Comparison of ENCODE assay signal across 29 cellular contexts in the genomic region with DNA sequence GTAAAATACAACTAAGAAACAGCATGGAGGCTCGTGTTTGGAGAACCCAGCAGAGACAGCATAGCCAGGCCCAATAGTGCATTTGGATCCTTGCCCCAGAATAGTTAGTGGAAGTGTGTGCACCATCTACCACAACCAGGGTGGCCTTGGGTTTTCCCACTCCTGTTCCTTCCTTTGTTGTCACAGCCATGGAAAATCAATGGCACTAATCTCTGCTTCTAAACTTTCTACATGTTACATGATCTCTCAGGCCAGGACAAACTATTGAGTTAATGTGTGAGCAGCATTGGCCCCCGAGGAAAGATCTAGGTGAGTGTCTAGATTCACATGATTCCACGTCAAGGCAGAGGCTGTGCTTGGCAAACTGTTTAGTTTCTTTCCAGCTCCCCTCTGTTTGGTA. TPM values are rescaled to one million over a fixed set of nuclear protein-coding genes. Genes with fewer than 3 reads are reported as not detected.
"Had no signal": no experiment of that assay in that cellular context is flagged by ENCODE, and none has a peak within 500 bp of the region (broad histone marks: within the 10 kb centered on the region; RNA-seq: fewer than 3 reads in every experiment).

No MANE protein-coding gene starts in this region.

- ATAC-seq: activated CD8-positive, alpha-beta memory T cell treated with anti-CD3 and anti-CD28 coated beads, Interleukin-2, amount 10 ng/mL, durations not matched to agents 7 days and 5 days; activated CD8-positive, alpha-beta T cell treated with anti-CD3 and anti-CD28 coated beads for 36 hours; activated naive CD4-positive, alpha-beta T cell treated with anti-CD3 and anti-CD28 coated beads, Interleukin-2, amount 50 U/mL, for 72 hours; effector memory CD8-positive, alpha-beta T cell; foreskin keratinocyte; gastrocnemius medialis had no signal

- H3K4me1 ChIP-seq: ascending aorta, esophagus muscularis mucosa had no signal

- H3K9me3 ChIP-seq: ascending aorta, esophagus muscularis mucosa, gastrocnemius medialis had no signal

- H3K9me3 Mint-ChIP-seq: activated CD8-positive, alpha-beta T cell treated with anti-CD3 and anti-CD28 coated beads for 36 hours; activated naive CD4-positive, alpha-beta T cell treated with anti-CD3 and anti-CD28 coated beads, Interleukin-2, amount 10 ng/mL, durations not matched to agents 7 days and 5 days; activated naive CD4-positive, alpha-beta T cell treated with anti-CD3 and anti-CD28 coated beads, Interleukin-2, amount 50 U/mL, for 72 hours; activated naive CD8-positive, alpha-beta T cell treated with anti-CD3 and anti-CD28 coated beads, Interleukin-2, amount 10 ng/mL, durations not matched to agents 7 days and 5 days; effector memory CD8-positive, alpha-beta T cell had no signal

- H3K27me3 Mint-ChIP-seq: activated CD8-positive, alpha-beta memory T cell treated with anti-CD3 and anti-CD28 coated beads, Interleukin-2, amount 10 ng/mL, durations not matched to agents 7 days and 5 days; activated CD8-positive, alpha-beta T cell treated with anti-CD3 and anti-CD28 coated beads for 36 hours; activated naive CD4-positive, alpha-beta T cell treated with anti-CD3 and anti-CD28 coated beads, Interleukin-2, amount 10 ng/mL, durations not matched to agents 7 days and 5 days; activated naive CD8-positive, alpha-beta T cell treated with anti-CD3 and anti-CD28 coated beads, Interleukin-2, amount 10 ng/mL, durations not matched to agents 7 days and 5 days; effector memory CD8-positive, alpha-beta T cell had no signal

- FAIRE-seq: bronchial epithelial cell, colon had no signal

- H3K36me3 ChIP-seq: brain microvascular endothelial cell, gastrocnemius medialis had no signal

- H3K4me3 ChIP-seq: ascending aorta, esophagus muscularis mucosa, gastrocnemius medialis had no signal

- H3K36me3 Mint-ChIP-seq: WTC11 had no signal

- H3K4me3 Mint-ChIP-seq: activated CD8-positive, alpha-beta memory T cell treated with anti-CD3 and anti-CD28 coated beads, Interleukin-2, amount 10 ng/mL, durations not matched to agents 7 days and 5 days; activated CD8-positive, alpha-beta T cell treated with anti-CD3 and anti-CD28 coated beads for 36 hours; activated naive CD4-positive, alpha-beta T cell treated with anti-CD3 and anti-CD28 coated beads, Interleukin-2, amount 10 ng/mL, durations not matched to agents 7 days and 5 days; activated naive CD8-positive, alpha-beta T cell treated with anti-CD3 and anti-CD28 coated beads, Interleukin-2, amount 10 ng/mL, durations not matched to agents 7 days and 5 days; effector memory CD8-positive, alpha-beta T cell; WTC11 had no signal

- H3K27ac Mint-ChIP-seq: activated CD8-positive, alpha-beta memory T cell treated with anti-CD3 and anti-CD28 coated beads, Interleukin-2, amount 10 ng/mL, durations not matched to agents 7 days and 5 days; activated CD8-positive, alpha-beta T cell treated with anti-CD3 and anti-CD28 coated beads for 36 hours; activated naive CD4-positive, alpha-beta T cell treated with anti-CD3 and anti-CD28 coated beads, Interleukin-2, amount 10 ng/mL, durations not matched to agents 7 days and 5 days; activated naive CD4-positive, alpha-beta T cell treated with anti-CD3 and anti-CD28 coated beads, Interleukin-2, amount 50 U/mL, for 72 hours; activated naive CD8-positive, alpha-beta T cell treated with anti-CD3 and anti-CD28 coated beads, Interleukin-2, amount 10 ng/mL, durations not matched to agents 7 days and 5 days; effector memory CD8-positive, alpha-beta T cell; WTC11 had no signal

- H3K27ac ChIP-seq: ascending aorta, brain microvascular endothelial cell, esophagus muscularis mucosa, foreskin keratinocyte, gastrocnemius medialis, VCaP had no signal

- DNase-seq: activated CD4-positive, alpha-beta T cell treated with anti-CD3 and anti-CD28 coated beads for 1 hour; activated CD8-positive, alpha-beta memory T cell treated with anti-CD3 and anti-CD28 coated beads, Interleukin-2, amount 10 ng/mL, durations not matched to agents 7 days and 5 days; activated CD8-positive, alpha-beta memory T cell treated with anti-CD3 and anti-CD28 coated beads, Interleukin-2, amount 50 U/mL, for 4 hours; activated CD8-positive, alpha-beta T cell treated with anti-CD3 and anti-CD28 coated beads for 36 hours; activated gamma-delta T cell; activated naive CD4-positive, alpha-beta T cell; activated naive CD8-positive, alpha-beta T cell treated with anti-CD3 and anti-CD28 coated beads, Interleukin-2, amount 10 ng/mL, durations not matched to agents 7 days and 5 days; activated T-cell treated with anti-CD3 and anti-CD28 coated beads, Interleukin-2, amount 50 U/mL, for 1 hour; activated T-cell treated with anti-CD3 and anti-CD28 coated beads, Interleukin-2, amount 50 U/mL, for 48 hours; brain microvascular endothelial cell; caudate nucleus; cortex of kidney; effector CD4-positive, alpha-beta T cell; foreskin keratinocyte; gastrocnemius medialis; T-helper 2 cell had no signal

- H3K27me3 ChIP-seq: ascending aorta, brain microvascular endothelial cell, esophagus muscularis mucosa, foreskin keratinocyte, gastrocnemius medialis had no signal

RNA-seq across cellular contexts. Expression of a gene that starts 2.0 kb away (rescaled TPM):
- total RNA-seq: activated CD8-positive, alpha-beta memory T cell treated with anti-CD3 and anti-CD28 coated beads for 36 hours; activated CD8-positive, alpha-beta memory T cell treated with anti-CD3 and anti-CD28 coated beads, Interleukin-2, amount 10 ng/mL, durations not matched to agents 7 days and 5 days; activated CD8-positive, alpha-beta T cell treated with anti-CD3 and anti-CD28 coated beads for 36 hours; activated naive CD4-positive, alpha-beta T cell treated with anti-CD3 and anti-CD28 coated beads, Interleukin-2, amount 50 U/mL, for 72 hours; activated naive CD8-positive, alpha-beta T cell treated with anti-CD3 and anti-CD28 coated beads, Interleukin-2, amount 10 ng/mL, durations not matched to agents 7 days and 5 days; ascending aorta; bronchial epithelial cell; chondrocyte; dermis blood vessel endothelial cell; foreskin keratinocyte; T-helper 1 cell treated with Interleukin-12 subunit alpha and Interleukin-12 subunit beta and Interleukin-4 antibody, amounts not matched to agents 30 ng/mL and 1 ng/mL, for 36 hours; WTC11 had no signal
- polyA plus RNA-seq: foreskin keratinocyte had no signal

RNA-seq across cellular contexts. Expression of a gene that starts 51.0 kb away (rescaled TPM):
- total RNA-seq: activated CD8-positive, alpha-beta memory T cell treated with anti-CD3 and anti-CD28 coated beads for 36 hours; activated CD8-positive, alpha-beta memory T cell treated with anti-CD3 and anti-CD28 coated beads, Interleukin-2, amount 10 ng/mL, durations not matched to agents 7 days and 5 days; activated CD8-positive, alpha-beta T cell treated with anti-CD3 and anti-CD28 coated beads for 36 hours; activated naive CD8-positive, alpha-beta T cell treated with anti-CD3 and anti-CD28 coated beads, Interleukin-2, amount 10 ng/mL, durations not matched to agents 7 days and 5 days; ascending aorta; bronchial epithelial cell; chondrocyte; dermis blood vessel endothelial cell; esophagus muscularis mucosa; foreskin keratinocyte; T-helper 1 cell treated with Interleukin-12 subunit alpha and Interleukin-12 subunit beta and Interleukin-4 antibody, amounts not matched to agents 30 ng/mL and 1 ng/mL, for 36 hours had no signal
- polyA plus RNA-seq: foreskin keratinocyte had no signal

RNA-seq across cellular contexts. Expression of a gene that starts 53.2 kb away (rescaled TPM):
- total RNA-seq: activated CD8-positive, alpha-beta memory T cell treated with anti-CD3 and anti-CD28 coated beads, Interleukin-2, amount 10 ng/mL, durations not matched to agents 7 days and 5 days; activated CD8-positive, alpha-beta T cell treated with anti-CD3 and anti-CD28 coated beads for 36 hours; activated naive CD8-positive, alpha-beta T cell treated with anti-CD3 and anti-CD28 coated beads, Interleukin-2, amount 10 ng/mL, durations not matched to agents 7 days and 5 days; chondrocyte; dermis blood vessel endothelial cell; T-helper 1 cell treated with Interleukin-12 subunit alpha and Interleukin-12 subunit beta and Interleukin-4 antibody, amounts not matched to agents 30 ng/mL and 1 ng/mL, for 36 hours had no signal
